Comparison of ENCODE assay signal across 8 cellular contexts in genomic region chr7:117072620-117073118, GRCh38.
DNase-seq lines count a peak whose midpoint lies in the region; ATAC-seq and TF ChIP-seq lines count a peak whose summit lies in the region.

No MANE protein-coding gene starts in this region.

- no peak overlapping the region for H3K27ac ChIP-seq in fibroblast of lung (ENCODE audit: insufficient read depth, low read length)

- ATAC-seq in GM18868 (IDR thresholded peaks at IDR 0.05; ENCODE audit: unreplicated experiment) (peak; percentile 69), HG02798 (IDR thresholded peaks at IDR 0.05; ENCODE audit: poor library complexity, unreplicated experiment) (no peak)

- no peaks in the 10 kb centered on the region for H4K20me1 ChIP-seq in fibroblast of lung (ENCODE audit: control insufficient read depth, extremely low read depth, insufficient read depth, low read length)

- no peak overlapping the region for H2AFZ ChIP-seq in fibroblast of lung (ENCODE audit: low read length)

- intact Hi-C loops in posterior cingulate gyrus (cut with DNase I): no loop called here

- H3K4me2 ChIP-seq in fibroblast of lung (ENCODE audit: extremely low read depth, insufficient read depth, low read length): peak overlapping the region; percentile 4

- no peak overlapping the region for H3K4me3 ChIP-seq in fibroblast of lung (replicated peaks in 1 of 4; ENCODE audit: control extremely low read depth in 1 of 4, insufficient read depth in 1 of 4, low read depth in 3 of 4, low read length in 4 of 4)

- no peaks in the 10 kb centered on the region for H3K36me3 ChIP-seq in fibroblast of lung (ENCODE audit: control insufficient read depth, insufficient read depth, low read length)

- H3K9me3 ChIP-seq in fibroblast of lung (ENCODE audit: control insufficient read depth, insufficient read depth, low read depth, low read length): no peaks in the 10 kb centered on the region

- peak; percentile 55 for DNase-seq in NCI-H2227 treated with DMSO at 0.1 percent for 48 hours (lab: John Stamatoyannopoulos, UW)
- peak; percentile 64 to 90 for DNase-seq in fibroblast of lung (ENCODE audit: low read depth in 2 of 2)
- peak in 9 of 10 donors; percentile 22 to 89 (median 40) for DNase-seq in posterior cingulate gyrus
- no peak for DNase-seq in activated naive CD4-positive, alpha-beta T cell (lab: John Stamatoyannopoulos, UW)
- DNase-seq in NCI-H1048 (lab: John Stamatoyannopoulos, UW): no peak
- DNase-seq in stimulated activated naive CD4-positive, alpha-beta T cell treated with Interleukin-2 at 50 U/mL for 16 hours (lab: John Stamatoyannopoulos, UW): no peak

- no peaks in the 10 kb centered on the region for H3K79me2 ChIP-seq in fibroblast of lung (ENCODE audit: control insufficient read depth, insufficient read depth, low read length)

- H3K9ac ChIP-seq in fibroblast of lung (ENCODE audit: insufficient read depth, low read length): no peak overlapping the region

- no peaks in the 10 kb centered on the region for H3K4me1 ChIP-seq in fibroblast of lung (ENCODE audit: control insufficient read depth, extremely low read depth, insufficient read depth, low read length)

- no peak for TF ChIP-seq CTCF in fibroblast of lung (conservative IDR thresholded peaks at IDR 0.05 in 1 of 2, IDR thresholded peaks at IDR 0.05 in 1 of 2; ENCODE audit: low read depth in 1 of 2, low read length in 2 of 2)

- H3K27me3 ChIP-seq in fibroblast of lung (ENCODE audit: control insufficient read depth, insufficient read depth, low read length): no peaks in the 10 kb centered on the region

Comparison
In these comparisons a context has a peak if more than half of its experiments do, and no peak if none do; other contexts are left out.
1. DNase-seq: peak in NCI-H2227 treated with DMSO at 0.1 percent for 48 hours (single experiment), fibroblast of lung (2 of 2) and posterior cingulate gyrus (9 of 10); none in activated naive CD4-positive, alpha-beta T cell (0 of 4), NCI-H1048 (single experiment) and stimulated activated naive CD4-positive, alpha-beta T cell treated with Interleukin-2 at 50 U/mL for 16 hours (single experiment).